ENCODE assay signal across 8 cellular contexts in genomic region chr1:199243423-199244061, GRCh38.
DNase-seq lines count a peak whose midpoint lies in the region; ATAC-seq and TF ChIP-seq lines count a peak whose summit lies in the region.

No MANE protein-coding gene starts in this region.

- H3K4me1 Mint-ChIP-seq in activated naive CD8-positive, alpha-beta T cell treated with anti-CD3 and anti-CD28 coated beads for 36 hours: peaks cover 5% of the 10 kb centered on the region

- no peaks in the 10 kb centered on the region for H3K36me3 Mint-ChIP-seq in activated naive CD8-positive, alpha-beta T cell treated with anti-CD3 and anti-CD28 coated beads for 36 hours

- H3K36me3 ChIP-seq in SK-N-SH (replicated peaks in 1 of 2; ENCODE audit: control insufficient read depth in 1 of 2, insufficient read depth in 2 of 2, low read length in 1 of 2) (no peaks in the 10 kb centered on the region), ascending aorta (no peaks in the 10 kb centered on the region)

- no peak overlapping the region for H3K4me2 ChIP-seq in SK-N-SH

- H3K27ac ChIP-seq in HL-60 (replicated peaks) (peak overlapping the region; percentile 25; the same call in 1 of the 2 replicates), SK-N-SH (ENCODE audit: low read depth in 2 of 2, low read length in 1 of 2) (no peak overlapping the region), ascending aorta (no peak overlapping the region)

- peak; percentile 78 for TF ChIP-seq RAD21 in SK-N-SH (IDR thresholded peaks at IDR 0.05; ENCODE audit: low read length)

- no peak overlapping the region for H3K27ac Mint-ChIP-seq in activated naive CD8-positive, alpha-beta T cell treated with anti-CD3 and anti-CD28 coated beads for 36 hours

- WGBS in SK-N-SH (ENCODE audit: low lambda C conversion rate): 83% methylated on average over 6 of the region's 11 CpGs

- H2AFZ ChIP-seq in SK-N-SH (ENCODE audit: low read depth): no peak overlapping the region

- peak; percentile 81 for TF ChIP-seq CTCF in HL-60 (IDR thresholded peaks at IDR 0.05; ENCODE audit: insufficient read depth, low read length)
- TF ChIP-seq CTCF in SK-N-SH (IDR thresholded peaks at IDR 0.05): peak; percentile 67
- no peak for TF ChIP-seq CTCF in ascending aorta (IDR thresholded peaks at IDR 0.05)

- H3K4me1 ChIP-seq in SK-N-SH (ENCODE audit: control insufficient read depth in 1 of 2, insufficient read depth in 2 of 2, low read depth in 1 of 2, low read length in 1 of 2) (no peaks in the 10 kb centered on the region; a peak in 1 of 4 replicates), ascending aorta (no peaks in the 10 kb centered on the region)

- no peak overlapping the region for H3K4me3 ChIP-seq in HL-60 (replicated peaks; ENCODE audit: insufficient read depth, low read length)
- H3K4me3 ChIP-seq in SK-N-SH (ENCODE audit: low read depth in 2 of 2, low read length in 1 of 2): no peak overlapping the region; a peak in 1 of 4 replicates
- no peak overlapping the region for H3K4me3 ChIP-seq in ascending aorta

- H3F3A ChIP-seq in SK-N-SH (replicated peaks; ENCODE audit: insufficient read depth): no peaks in the 10 kb centered on the region

- H3K9me3 Mint-ChIP-seq in activated naive CD8-positive, alpha-beta T cell treated with anti-CD3 and anti-CD28 coated beads for 36 hours: no peaks in the 10 kb centered on the region

- H3K4me3 Mint-ChIP-seq in activated naive CD8-positive, alpha-beta T cell treated with anti-CD3 and anti-CD28 coated beads for 36 hours: no peak overlapping the region

- POLR2A ChIA-PET in SK-N-SH (lab: Yijun Ruan, JAX): no interaction called here

- H3K27me3 Mint-ChIP-seq in activated naive CD8-positive, alpha-beta T cell treated with anti-CD3 and anti-CD28 coated beads for 36 hours: no peaks in the 10 kb centered on the region

- H3K79me2 ChIP-seq in SK-N-SH (ENCODE audit: insufficient read depth): no peaks in the 10 kb centered on the region

- TF ChIP-seq EP300 in SK-N-SH (IDR thresholded peaks at IDR 0.05; ENCODE audit: borderline replicate concordance in 1 of 2, low read depth in 1 of 2, low read length in 1 of 2): no peak

- peak; percentile 75 for DNase-seq in GDM1 (lab: John Stamatoyannopoulos, UW)
- peak; percentile 21 to 90 for DNase-seq in HL-60 (ENCODE audit: low read depth in 1 of 2, low spot score in 1 of 2)
- peak; percentile 32 for DNase-seq in SK-N-SH
- DNase-seq in activated naive CD8-positive, alpha-beta T cell treated with anti-CD3 and anti-CD28 coated beads for 36 hours: peak; percentile 73
- peak; percentile 21 to 64 for DNase-seq in hippocampal formation (lab: John Stamatoyannopoulos, UW)
- peak; percentile 55 for DNase-seq in stimulated activated CD4-positive, alpha-beta T cell treated with anti-CD3 and anti-CD28 coated beads, Interleukin-2, amount 100 ng/mL, for 4 hours (ENCODE audit: low read depth)
- DNase-seq in ascending aorta (ENCODE audit: low spot score in 2 of 2): no peak

- no peaks in the 10 kb centered on the region for H4K20me1 ChIP-seq in SK-N-SH (ENCODE audit: insufficient read depth)

- CTCF ChIA-PET in SK-N-SH (lab: Yijun Ruan, JAX): interaction anchor here (0.6 to 1.9 kb wide), 11 partner anchors 9 to 494 kb away, joined by 3 to 6 read pairs (median 4); no protein-coding TSS in a partner anchor

- no peaks in the 10 kb centered on the region for H3K9me2 ChIP-seq in SK-N-SH

- intact Hi-C loops in ascending aorta (cut with DNase I): no loop called here

- H3K9me3 ChIP-seq in SK-N-SH (no peaks in the 10 kb centered on the region), ascending aorta (no peaks in the 10 kb centered on the region)

- ATAC-seq in GM21423 (IDR thresholded peaks at IDR 0.05; ENCODE audit: unreplicated experiment): peak; percentile 97

- no peak overlapping the region for H3K9ac ChIP-seq in SK-N-SH

- H3K27me3 ChIP-seq in HL-60 (ENCODE audit: insufficient read depth, poor library complexity, severe bottlenecking): no peaks in the 10 kb centered on the region
- H3K27me3 ChIP-seq in SK-N-SH (ENCODE audit: insufficient read depth): no peaks in the 10 kb centered on the region
- H3K27me3 ChIP-seq in ascending aorta: no peaks in the 10 kb centered on the region

TF ChIP-seq in SK-N-SH, 30 proteins besides CTCF, POLR2A, EP300 and RAD21:
- TF ChIP-seq FOXJ3 (CRISPR knock-in tag; IDR thresholded peaks at IDR 0.05) (no peak), SMC3 (IDR thresholded peaks at IDR 0.05; ENCODE audit: low read depth, low read length) (peak; percentile 84), GABPA (IDR thresholded peaks at IDR 0.05; ENCODE audit: low read depth) (no peak), REST (IDR thresholded peaks at IDR 0.05; ENCODE audit: low read depth, low read length) (peak; percentile 55; the same call in 1 of the 2 replicates), PBX3 (IDR thresholded peaks at IDR 0.05) (no peak), MEF2A (IDR thresholded peaks at IDR 0.05; ENCODE audit: borderline replicate concordance, low read depth) (no peak), NRF1 (IDR thresholded peaks at IDR 0.05; ENCODE audit: low read depth, low read length) (no peak), ZBTB33 (IDR thresholded peaks at IDR 0.05; ENCODE audit: borderline replicate concordance, low read depth) (no peak), CHD2 (IDR thresholded peaks at IDR 0.05; ENCODE audit: low read length, partially characterized antibody) (no peak), RCOR1 (IDR thresholded peaks at IDR 0.05; ENCODE audit: low read length) (no peak), TEAD4 (IDR thresholded peaks at IDR 0.05; ENCODE audit: borderline replicate concordance, insufficient read depth) (no peak), YY1 (IDR thresholded peaks at IDR 0.05; ENCODE audit: low read depth) (no peak), FOXM1 (IDR thresholded peaks at IDR 0.05; ENCODE audit: low read depth) (no peak), POLR2AphosphoS5 (IDR thresholded peaks at IDR 0.05; ENCODE audit: low read depth, low read length) (no peak), RXRA (IDR thresholded peaks at IDR 0.05; ENCODE audit: borderline replicate concordance, low read depth) (no peak), FOSL2 (IDR thresholded peaks at IDR 0.05; ENCODE audit: borderline replicate concordance, low read depth) (no peak)
- TF ChIP-seq, protein P1, sequence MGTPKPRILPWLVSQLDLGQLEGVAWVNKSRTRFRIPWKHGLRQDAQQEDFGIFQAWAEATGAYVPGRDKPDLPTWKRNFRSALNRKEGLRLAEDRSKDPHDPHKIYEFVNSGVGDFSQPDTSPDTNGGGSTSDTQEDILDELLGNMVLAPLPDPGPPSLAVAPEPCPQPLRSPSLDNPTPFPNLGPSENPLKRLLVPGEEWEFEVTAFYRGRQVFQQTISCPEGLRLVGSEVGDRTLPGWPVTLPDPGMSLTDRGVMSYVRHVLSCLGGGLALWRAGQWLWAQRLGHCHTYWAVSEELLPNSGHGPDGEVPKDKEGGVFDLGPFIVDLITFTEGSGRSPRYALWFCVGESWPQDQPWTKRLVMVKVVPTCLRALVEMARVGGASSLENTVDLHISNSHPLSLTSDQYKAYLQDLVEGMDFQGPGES (IDR thresholded peaks at IDR 0.05; ENCODE audit: low read depth, low read length): no peak

Comparison
In these comparisons a context has a peak if more than half of its experiments do, and no peak if none do; other contexts are left out.
1. DNase-seq: peak in GDM1 (single experiment), HL-60 (2 of 2), SK-N-SH (single experiment), activated naive CD8-positive, alpha-beta T cell treated with anti-CD3 and anti-CD28 coated beads for 36 hours (single experiment), hippocampal formation (2 of 2) and stimulated activated CD4-positive, alpha-beta T cell treated with anti-CD3 and anti-CD28 coated beads, Interleukin-2, amount 100 ng/mL, for 4 hours (single experiment); none in ascending aorta (0 of 2).
2. CTCF ChIP-seq: peak in HL-60 (single experiment) and SK-N-SH (single experiment); none in ascending aorta (0 of 3).